1 cellular context compared by ENCODE assay signal in the genomic region with DNA sequence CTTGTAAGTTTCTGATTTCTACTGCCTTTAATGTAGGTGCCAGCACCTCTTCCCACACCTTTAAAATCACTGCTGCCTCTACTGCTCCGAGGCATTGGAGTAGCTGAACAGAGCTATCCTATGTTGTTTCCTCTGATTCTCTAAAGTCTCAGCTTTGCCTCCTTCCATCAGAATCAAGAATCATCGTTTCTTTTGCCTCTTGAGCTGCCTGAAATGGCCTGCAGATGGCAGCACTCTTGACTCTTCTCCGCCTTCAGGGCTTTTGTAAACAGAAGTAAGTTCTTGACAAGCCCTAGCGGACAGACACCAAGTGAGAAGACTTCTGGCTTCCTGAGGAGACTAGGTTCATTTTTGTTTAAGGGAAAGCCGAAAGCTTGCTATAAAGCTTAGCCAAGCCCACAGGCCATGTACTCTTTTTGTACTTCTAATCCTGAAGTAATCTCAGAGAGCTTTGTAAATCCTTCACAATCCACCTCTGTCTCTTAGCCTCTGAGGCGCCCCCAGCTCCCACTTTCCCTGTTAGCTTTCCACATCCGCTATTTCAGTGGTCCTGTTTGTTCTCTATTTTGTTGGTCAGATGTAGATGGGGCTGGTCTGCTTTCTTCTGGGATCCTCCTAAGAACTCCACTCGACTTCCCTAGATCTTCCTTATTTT.
TF ChIP-seq lines count a peak whose summit lies in the region.

No MANE protein-coding gene starts in this region.

TF ChIP-seq in HepG2, 621 proteins besides CTCF, POLR2A, EP300 and RAD21 (continued from another document and continues in another):
- TF ChIP-seq ZNF574 (CRISPR knock-in tag; IDR thresholded peaks at IDR 0.05) = peak; percentile 26; the same call in 1 of the 2 replicates
- TF ChIP-seq FOXA3 (CRISPR knock-in tag; IDR thresholded peaks at IDR 0.05) = peak; percentile 86
- no peak for TF ChIP-seq BRCA1 (CRISPR knock-in tag; IDR thresholded peaks at IDR 0.05)
- TF ChIP-seq SNAI1 (CRISPR knock-in tag; IDR thresholded peaks at IDR 0.05; ENCODE audit: borderline replicate concordance) = no peak
- TF ChIP-seq, protein P1, sequence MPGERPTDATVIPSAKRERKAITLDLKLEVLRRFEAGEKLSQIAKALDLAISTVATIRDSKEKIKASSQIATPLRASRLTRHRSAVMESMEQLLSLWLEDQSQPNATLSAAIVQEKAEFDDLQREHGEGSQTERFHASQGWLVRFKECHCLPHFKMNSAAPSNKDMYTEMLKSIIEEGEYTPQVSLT (CRISPR knock-in tag; IDR thresholded peaks at IDR 0.05; ENCODE audit: borderline replicate concordance, low read depth) = no peak
- peak; percentile 36 for TF ChIP-seq YY1 (IDR thresholded peaks at IDR 0.05; ENCODE audit: insufficient read depth, insufficient replicate concordance, low read depth, low read length)
- no peak for TF ChIP-seq ZNF335 (CRISPR knock-in tag; IDR thresholded peaks at IDR 0.05)
- no peak for TF ChIP-seq TRIM22 (IDR thresholded peaks at IDR 0.05)
- no peak for TF ChIP-seq JUNB (CRISPR knock-in tag; IDR thresholded peaks at IDR 0.05; ENCODE audit: borderline replicate concordance)
- TF ChIP-seq ZNF136 (CRISPR knock-in tag; IDR thresholded peaks at IDR 0.05; ENCODE audit: low read depth) = 0 out of 2 replicates have a peak, but pooled peaks have one; percentile 46
- TF ChIP-seq ERF (CRISPR knock-in tag; IDR thresholded peaks at IDR 0.05) = 0 out of 2 replicates have a peak, but pooled peaks have one; percentile 35
- TF ChIP-seq, protein P2, sequence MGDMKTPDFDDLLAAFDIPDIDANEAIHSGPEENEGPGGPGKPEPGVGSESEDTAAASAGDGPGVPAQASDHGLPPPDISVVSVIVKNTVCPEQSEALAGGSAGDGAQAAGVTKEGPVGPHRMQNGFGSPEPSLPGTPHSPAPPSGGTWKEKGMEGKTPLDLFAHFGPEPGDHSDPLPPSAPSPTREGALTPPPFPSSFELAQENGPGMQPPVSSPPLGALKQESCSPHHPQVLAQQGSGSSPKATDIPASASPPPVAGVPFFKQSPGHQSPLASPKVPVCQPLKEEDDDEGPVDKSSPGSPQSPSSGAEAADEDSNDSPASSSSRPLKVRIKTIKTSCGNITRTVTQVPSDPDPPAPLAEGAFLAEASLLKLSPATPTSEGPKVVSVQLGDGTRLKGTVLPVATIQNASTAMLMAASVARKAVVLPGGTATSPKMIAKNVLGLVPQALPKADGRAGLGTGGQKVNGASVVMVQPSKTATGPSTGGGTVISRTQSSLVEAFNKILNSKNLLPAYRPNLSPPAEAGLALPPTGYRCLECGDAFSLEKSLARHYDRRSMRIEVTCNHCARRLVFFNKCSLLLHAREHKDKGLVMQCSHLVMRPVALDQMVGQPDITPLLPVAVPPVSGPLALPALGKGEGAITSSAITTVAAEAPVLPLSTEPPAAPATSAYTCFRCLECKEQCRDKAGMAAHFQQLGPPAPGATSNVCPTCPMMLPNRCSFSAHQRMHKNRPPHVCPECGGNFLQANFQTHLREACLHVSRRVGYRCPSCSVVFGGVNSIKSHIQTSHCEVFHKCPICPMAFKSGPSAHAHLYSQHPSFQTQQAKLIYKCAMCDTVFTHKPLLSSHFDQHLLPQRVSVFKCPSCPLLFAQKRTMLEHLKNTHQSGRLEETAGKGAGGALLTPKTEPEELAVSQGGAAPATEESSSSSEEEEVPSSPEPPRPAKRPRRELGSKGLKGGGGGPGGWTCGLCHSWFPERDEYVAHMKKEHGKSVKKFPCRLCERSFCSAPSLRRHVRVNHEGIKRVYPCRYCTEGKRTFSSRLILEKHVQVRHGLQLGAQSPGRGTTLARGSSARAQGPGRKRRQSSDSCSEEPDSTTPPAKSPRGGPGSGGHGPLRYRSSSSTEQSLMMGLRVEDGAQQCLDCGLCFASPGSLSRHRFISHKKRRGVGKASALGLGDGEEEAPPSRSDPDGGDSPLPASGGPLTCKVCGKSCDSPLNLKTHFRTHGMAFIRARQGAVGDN (CRISPR knock-in tag; IDR thresholded peaks at IDR 0.05) = no peak
- TF ChIP-seq DBP (CRISPR knock-in tag; IDR thresholded peaks at IDR 0.05; ENCODE audit: not compliant biosample characterization) = no peak
- no peak for TF ChIP-seq ZNF777 (CRISPR knock-in tag; IDR thresholded peaks at IDR 0.05)
- TF ChIP-seq, protein P3, sequence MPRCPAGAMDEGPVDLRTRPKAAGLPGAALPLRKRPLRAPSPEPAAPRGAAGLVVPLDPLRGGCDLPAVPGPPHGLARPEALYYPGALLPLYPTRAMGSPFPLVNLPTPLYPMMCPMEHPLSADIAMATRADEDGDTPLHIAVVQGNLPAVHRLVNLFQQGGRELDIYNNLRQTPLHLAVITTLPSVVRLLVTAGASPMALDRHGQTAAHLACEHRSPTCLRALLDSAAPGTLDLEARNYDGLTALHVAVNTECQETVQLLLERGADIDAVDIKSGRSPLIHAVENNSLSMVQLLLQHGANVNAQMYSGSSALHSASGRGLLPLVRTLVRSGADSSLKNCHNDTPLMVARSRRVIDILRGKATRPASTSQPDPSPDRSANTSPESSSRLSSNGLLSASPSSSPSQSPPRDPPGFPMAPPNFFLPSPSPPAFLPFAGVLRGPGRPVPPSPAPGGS (CRISPR knock-in tag; IDR thresholded peaks at IDR 0.05) = no peak
- no peak for TF ChIP-seq POLR2AphosphoS2 (IDR thresholded peaks at IDR 0.05; ENCODE audit: low read depth, low read length)
- TF ChIP-seq NCOA2 (CRISPR knock-in tag; IDR thresholded peaks at IDR 0.05) = no peak
- no peak for TF ChIP-seq ZNF510 (CRISPR knock-in tag; IDR thresholded peaks at IDR 0.05; ENCODE audit: low read depth)
- TF ChIP-seq XBP1 (CRISPR knock-in tag; IDR thresholded peaks at IDR 0.05) = no peak
- no peak for TF ChIP-seq NCOA1 (CRISPR knock-in tag; IDR thresholded peaks at IDR 0.05)
- TF ChIP-seq ZBTB7A (CRISPR knock-in tag; IDR thresholded peaks at IDR 0.05) = no peak
- no peak for TF ChIP-seq ZNF34 (CRISPR knock-in tag; IDR thresholded peaks at IDR 0.05; ENCODE audit: borderline replicate concordance)
- TF ChIP-seq SP140L (CRISPR knock-in tag; IDR thresholded peaks at IDR 0.05; ENCODE audit: borderline replicate concordance) = no peak
- TF ChIP-seq HDAC1 (CRISPR knock-in tag; IDR thresholded peaks at IDR 0.05) = no peak
- no peak for TF ChIP-seq PCBP2 (optimal IDR thresholded peaks at IDR 0.05; ENCODE audit: low read depth, low read length, poor library complexity, severe bottlenecking)
- TF ChIP-seq TCF12 (IDR thresholded peaks at IDR 0.05) = no peak
- no peak for TF ChIP-seq TCF12 (CRISPR knock-in tag; IDR thresholded peaks at IDR 0.05)
- TF ChIP-seq ZNF225 (CRISPR knock-in tag; IDR thresholded peaks at IDR 0.05) = no peak
- no peak for TF ChIP-seq ZNF652 (CRISPR knock-in tag; IDR thresholded peaks at IDR 0.05; ENCODE audit: borderline replicate concordance, low read depth)
- TF ChIP-seq FOXA1 (IDR thresholded peaks at IDR 0.05) = no peak
- TF ChIP-seq FOXA1 (CRISPR knock-in tag; IDR thresholded peaks at IDR 0.05) = peak; percentile 88
- TF ChIP-seq, protein P4, sequence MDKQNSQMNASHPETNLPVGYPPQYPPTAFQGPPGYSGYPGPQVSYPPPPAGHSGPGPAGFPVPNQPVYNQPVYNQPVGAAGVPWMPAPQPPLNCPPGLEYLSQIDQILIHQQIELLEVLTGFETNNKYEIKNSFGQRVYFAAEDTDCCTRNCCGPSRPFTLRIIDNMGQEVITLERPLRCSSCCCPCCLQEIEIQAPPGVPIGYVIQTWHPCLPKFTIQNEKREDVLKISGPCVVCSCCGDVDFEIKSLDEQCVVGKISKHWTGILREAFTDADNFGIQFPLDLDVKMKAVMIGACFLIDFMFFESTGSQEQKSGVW (CRISPR knock-in tag; IDR thresholded peaks at IDR 0.05; ENCODE audit: borderline replicate concordance) = no peak
- TF ChIP-seq MAFF (IDR thresholded peaks at IDR 0.05; ENCODE audit: low read depth, low read length) = no peak
- TF ChIP-seq JUN (CRISPR knock-in tag; IDR thresholded peaks at IDR 0.05) = no peak
- TF ChIP-seq HNRNPUL1 (IDR thresholded peaks at IDR 0.05; ENCODE audit: low read depth, low read length) = no peak
- no peak for TF ChIP-seq ZNF318 (CRISPR knock-in tag; IDR thresholded peaks at IDR 0.05)
- TF ChIP-seq ZNF430 (CRISPR knock-in tag; IDR thresholded peaks at IDR 0.05) = no peak
- TF ChIP-seq ZNF749 (CRISPR knock-in tag; IDR thresholded peaks at IDR 0.05; ENCODE audit: borderline replicate concordance) = no peak
- no peak for TF ChIP-seq ZNF773 (CRISPR knock-in tag; IDR thresholded peaks at IDR 0.05; ENCODE audit: borderline replicate concordance)
- TF ChIP-seq ZMAT3 (CRISPR knock-in tag; conservative IDR thresholded peaks at IDR 0.05) = no peak
- no peak for TF ChIP-seq U2AF1 (optimal IDR thresholded peaks at IDR 0.05; ENCODE audit: low read depth, low read length)
